8 cellular contexts compared by ENCODE assay signal in genomic region chr5:141877478-141878185, GRCh38. TPM values are rescaled to one million over a fixed set of nuclear protein-coding genes. Genes with fewer than 3 reads are reported as not detected.
DNase-seq lines count a peak whose midpoint lies in the region; ATAC-seq and TF ChIP-seq lines count a peak whose summit lies in the region.

No MANE protein-coding gene starts in this region.

- H3K9me3 Mint-ChIP-seq in memory B cell = no peaks in the 10 kb centered on the region

- WGBS in thymus = 3% methylated on average over 55 of the region's 55 CpGs

- no peak for TF ChIP-seq CTCF in Peyer's patch (IDR thresholded peaks at IDR 0.05)

- H3K4me3 ChIP-seq in Peyer's patch (peak overlapping the region; percentile 50 to 94 (median 70)), thymus (ENCODE audit: low read length) (peak overlapping the region; percentile 42)

- peaks cover 53% of the 10 kb centered on the region for H3K27me3 Mint-ChIP-seq in memory B cell

- ATAC-seq in memory B cell (ENCODE audit: low read depth) (no peak), HG02970 (IDR thresholded peaks at IDR 0.05; ENCODE audit: low FRiP score, unreplicated experiment) (no peak), GM21825 (IDR thresholded peaks at IDR 0.05; ENCODE audit: unreplicated experiment) (no peak), GM21619 (IDR thresholded peaks at IDR 0.05; ENCODE audit: unreplicated experiment) (no peak)

- H3K9me3 ChIP-seq in Peyer's patch (no peaks in the 10 kb centered on the region), thymus (ENCODE audit: control insufficient read depth) (no peaks in the 10 kb centered on the region)

- H3K27ac ChIP-seq in Peyer's patch (peak overlapping the region; percentile 49 to 97 (median 92)), thymus (ENCODE audit: low read depth) (no peak overlapping the region)

- H3K27me3 ChIP-seq in Peyer's patch (peaks cover 0 to under 1% of the 10 kb centered on the region in 2 donors), thymus (ENCODE audit: control insufficient read depth, insufficient read depth) (peaks cover 69% of the 10 kb centered on the region)

- H3K36me3 Mint-ChIP-seq in memory B cell = peaks cover 2% of the 10 kb centered on the region

- DNase-seq in ELF-1 (ENCODE audit: low read depth, low spot score) = peak; percentile 41
- DNase-seq in Peyer's patch = peak in 1 of 3 donors; percentile 69
- peak; percentile 12 for DNase-seq in central memory CD4-positive, alpha-beta T cell
- peak in 1 of 2 donors; percentile 15 for DNase-seq in memory B cell (ENCODE audit: low spot score in 2 of 2)

- no peak overlapping the region for H3K27ac Mint-ChIP-seq in memory B cell

- peak overlapping the region; percentile 40 for H3K4me3 Mint-ChIP-seq in memory B cell

- H3K36me3 ChIP-seq in Peyer's patch (no peaks in the 10 kb centered on the region), thymus (ENCODE audit: control insufficient read depth, insufficient read depth) (no peaks in the 10 kb centered on the region)

- no peak for TF ChIP-seq POLR2A in Peyer's patch (IDR thresholded peaks at IDR 0.05)

- H3K4me1 ChIP-seq in Peyer's patch = peaks cover under 1 to 48% (median 24%) of the 10 kb centered on the region in 4 donors
- H3K4me1 ChIP-seq in thymus (ENCODE audit: control insufficient read depth, insufficient read depth, low read length) = peaks cover 7% of the 10 kb centered on the region

- peaks cover 20% of the 10 kb centered on the region for H3K4me1 Mint-ChIP-seq in memory B cell

RNA-seq across cellular contexts. Expression of gene PCDH1, which starts 0.6 kb away (rescaled TPM):
- 100 to 1,000 TPM in 3 of 4 donors, 10 to 100 TPM in 1; 64.4 to 169 (median 164) TPM for total RNA-seq in Peyer's patch
- polyA plus RNA-seq in thymus = 5.1 TPM

RNA-seq across cellular contexts. Expression of gene DELE1, which starts 46.0 kb away (rescaled TPM):
- 100 to 1,000 TPM in 2 of 4 donors, 10 to 100 TPM in 2; 76.0 to 144 (median 96.0) TPM for total RNA-seq in Peyer's patch
- polyA plus RNA-seq in thymus = 41.5 TPM
